ENCODE assay signal across 33 cellular contexts in genomic region chr14:42429401-42429800, GRCh38.
DNase-seq lines count a peak whose midpoint lies in the region; ATAC-seq, FAIRE-seq and TF ChIP-seq lines count a peak whose summit lies in the region.
"Had no signal": no experiment of that assay in that cellular context is flagged by ENCODE, and none has a peak within 500 bp of the region (broad histone marks: within the 10 kb centered on the region; RNA-seq: fewer than 3 reads in every experiment).

No MANE protein-coding gene starts in this region.

- no peaks in the 10 kb centered on the region for H3K79me2 ChIP-seq in KMS-11 (ENCODE audit: insufficient read depth, low read depth)
- no peaks in the 10 kb centered on the region for H3K79me2 ChIP-seq in H1 (ENCODE audit: control insufficient read depth in 1 of 2, insufficient read depth in 2 of 2, low read length in 2 of 2)

- H4K91ac ChIP-seq in H1 (replicated peaks; ENCODE audit: insufficient read length, low read length): no peak overlapping the region

- intact Hi-C loops in heart right ventricle (cut with DNase I): no loop called here

- H3K4me3 Mint-ChIP-seq in stimulated activated memory B cell treated with anti-CD40 and anti-IgM and Interleukin-4, amounts not matched to agents 10 μg/mL and 1 μg/mL and 100 μg/mL, for 72 hours: no peak overlapping the region
- H3K4me3 Mint-ChIP-seq: activated CD4-positive, alpha-beta T cell treated with anti-CD3 and anti-CD28 coated beads, Interleukin-2, amount 10 ng/mL, durations not matched to agents 24 days and 14 days; activated naive CD8-positive, alpha-beta T cell treated with anti-CD3 and anti-CD28 coated beads for 36 hours; stimulated activated naive CD8-positive, alpha-beta T cell treated with anti-CD3 and anti-CD28 coated beads, Interleukin-15, Interleukin-2, amounts not matched to agents 100 ng/mL and 50 ng/mL, for 24 hours had no signal

- WGBS in H1 (ENCODE audit: extremely low coverage in 1 of 2, insufficient coverage in 1 of 2, insufficient read length in 1 of 2, insufficient replicate concordance in 2 of 2, low coverage in 1 of 2, low lambda C conversion rate in 2 of 2, missing lambda C conversion rate in 1 of 2), 2 experiments: 79% methylated on average over 2 of the region's 2 CpGs; no CpG with 5 or more reads in 1 of the 2 experiments
- 22 to 38% (median 28%) methylated on average over 2 of the region's 2 CpGs for WGBS in small intestine, 3 donors
- 49 to 57% methylated on average over 2 of the region's 2 CpGs for WGBS in heart right ventricle, 2 donors

- H3K56ac ChIP-seq in H1 (replicated peaks; ENCODE audit: insufficient read length, low read depth, low read length): no peak overlapping the region

- H3K4me1 Mint-ChIP-seq in stimulated activated memory B cell treated with anti-CD40 and anti-IgM and Interleukin-4, amounts not matched to agents 10 μg/mL and 1 μg/mL and 100 μg/mL, for 72 hours: peaks cover 12% of the 10 kb centered on the region
- H3K4me1 Mint-ChIP-seq: activated CD4-positive, alpha-beta T cell treated with anti-CD3 and anti-CD28 coated beads, Interleukin-2, amount 10 ng/mL, durations not matched to agents 24 days and 14 days; activated naive CD8-positive, alpha-beta T cell treated with anti-CD3 and anti-CD28 coated beads for 36 hours had no signal

- no peak for TF ChIP-seq RAD21 in H1 (IDR thresholded peaks at IDR 0.05 in 1 of 2, conservative IDR thresholded peaks at IDR 0.05 in 1 of 2; ENCODE audit: low read depth in 2 of 2, low read length in 2 of 2)

- H3K4me2 ChIP-seq in KMS-11: peak overlapping the region; percentile 80
- H3K4me2 ChIP-seq in H1 (ENCODE audit: insufficient read depth in 1 of 2, low read depth in 2 of 2, low read length in 2 of 2): no peak overlapping the region

- H3K4me3 ChIP-seq in KMS-11 (IDR thresholded peaks at IDR 0.05; ENCODE audit: insufficient read depth, low read depth, low read length) (no peak overlapping the region), H1 (ENCODE audit: extremely low read depth in 1 of 4, insufficient read depth in 2 of 4, low read depth in 3 of 4, low read length in 4 of 4) (no peak overlapping the region), small intestine (ENCODE audit: low read depth in 1 of 2, low read length in 2 of 2) (no peak overlapping the region), heart right ventricle (no peak overlapping the region)
- H3K4me3 ChIP-seq: breast epithelium, HAP-1, K562, left lung, Peyer's patch, right atrium auricular region, testis had no signal

- H3K27me3 ChIP-seq in KMS-11 (ENCODE audit: insufficient read depth, low read depth) (no peaks in the 10 kb centered on the region), H1 (replicated peaks in 1 of 4; ENCODE audit: control insufficient read depth in 3 of 4, extremely low read depth in 1 of 4, insufficient read depth in 3 of 4, low read length in 3 of 4) (no peaks in the 10 kb centered on the region), small intestine (ENCODE audit: control insufficient read depth in 2 of 2, insufficient read depth in 2 of 2, low read length in 2 of 2) (no peaks in the 10 kb centered on the region), heart right ventricle (no peaks in the 10 kb centered on the region)
- H3K27me3 ChIP-seq: breast epithelium, left lung, Peyer's patch, right atrium auricular region, testis had no signal

- H3K14ac ChIP-seq in H1 (ENCODE audit: insufficient read length): no peak overlapping the region

- no peak overlapping the region for H3K18ac ChIP-seq in H1 (ENCODE audit: extremely low read depth, low read length)

- H3K9ac ChIP-seq in KMS-11 (peak overlapping the region; percentile 49; the same call in 1 of the 2 replicates), H1 (replicated peaks in 1 of 4; ENCODE audit: extremely low read depth in 1 of 4, low read depth in 3 of 4, low read length in 3 of 4) (no peak overlapping the region)

- no peaks in the 10 kb centered on the region for H4K20me1 ChIP-seq in KMS-11 (ENCODE audit: insufficient read depth)
- H4K20me1 ChIP-seq in H1 (replicated peaks in 1 of 2; ENCODE audit: control insufficient read depth in 1 of 2, insufficient read depth in 2 of 2, low read length in 2 of 2): no peaks in the 10 kb centered on the region

- no peaks in the 10 kb centered on the region for H3K36me3 Mint-ChIP-seq in stimulated activated memory B cell treated with anti-CD40 and anti-IgM and Interleukin-4, amounts not matched to agents 10 μg/mL and 1 μg/mL and 100 μg/mL, for 72 hours
- H3K36me3 Mint-ChIP-seq: activated naive CD8-positive, alpha-beta T cell treated with anti-CD3 and anti-CD28 coated beads for 36 hours had no signal

- H2BK120ac ChIP-seq in H1 (replicated peaks; ENCODE audit: low read depth, low read length): no peak overlapping the region

- H2BK5ac ChIP-seq in H1 (ENCODE audit: low read depth, low read length): no peak overlapping the region

- H3K23me2 ChIP-seq in H1 (ENCODE audit: low read depth, low read length): no peaks in the 10 kb centered on the region

- no peak overlapping the region for H2BK20ac ChIP-seq in H1 (ENCODE audit: low read length)

- H3K27ac ChIP-seq in KMS-11 (peak overlapping the region; percentile 91), H1 (ENCODE audit: low read depth, low read length) (no peak overlapping the region), small intestine (ENCODE audit: low read depth in 1 of 2, low read length in 1 of 2) (no peak overlapping the region), heart right ventricle (no peak overlapping the region)
- H3K27ac ChIP-seq: breast epithelium, left lung, Peyer's patch, right atrium auricular region, testis, WERI-Rb-1 had no signal

- no peak overlapping the region for H2BK12ac ChIP-seq in H1 (ENCODE audit: low read depth, low read length)

- H3K23ac ChIP-seq in H1 (ENCODE audit: insufficient read length): no peak overlapping the region

- TF ChIP-seq CTCF in KMS-11 (conservative IDR thresholded peaks at IDR 0.05; ENCODE audit: low read depth, low read length) (no peak), H1 (IDR thresholded peaks at IDR 0.05; ENCODE audit: control extremely low read depth in 1 of 3, insufficient read depth in 1 of 3, low read depth in 1 of 3, low read length in 3 of 3) (no peak), heart right ventricle (IDR thresholded peaks at IDR 0.05) (no peak)

- H2AFZ ChIP-seq in KMS-11 (ENCODE audit: low read depth) (peak overlapping the region; percentile 36; the same call in 1 of the 2 replicates), H1 (ENCODE audit: low read length) (peak overlapping the region; percentile 92)

- CTCF ChIA-PET in H1 (lab: Charles Lee; ENCODE audit: partially characterized antibody): no interaction called here

- H3K4me1 ChIP-seq in KMS-11 (ENCODE audit: low read depth, poor library complexity, severe bottlenecking) (peaks cover 28% of the 10 kb centered on the region), H1 (replicated peaks in 1 of 4; ENCODE audit: control insufficient read depth in 3 of 4, insufficient read depth in 4 of 4, low read length in 3 of 4) (no peaks in the 10 kb centered on the region), small intestine (ENCODE audit: control insufficient read depth in 2 of 2, insufficient read depth in 1 of 2, low read depth in 1 of 2, low read length in 1 of 2) (no peaks in the 10 kb centered on the region), heart right ventricle (no peaks in the 10 kb centered on the region)
- H3K4me1 ChIP-seq: breast epithelium, HAP-1, left lung, Peyer's patch, right atrium auricular region, testis had no signal

- H2AK5ac ChIP-seq in H1 (ENCODE audit: low read depth, low read length): no peak overlapping the region

- no peak for FAIRE-seq in H1 (lab: Jason Lieb, UNC)
- no peak for FAIRE-seq in small intestine (lab: Jason Lieb, UNC)
- FAIRE-seq: endothelial cell of umbilical vein, HTR-8/SVneo, islet of Langerhans, K562, urothelium cell line had no signal

- H3K9me3 ChIP-seq in H1 (ENCODE audit: insufficient read depth in 2 of 2, low read depth in 1 of 2, low read length in 1 of 2) (no peaks in the 10 kb centered on the region), small intestine (ENCODE audit: control insufficient read depth, low read depth) (peaks cover 2% of the 10 kb centered on the region), heart right ventricle (peaks cover 0 to 24% (median 0%) of the 10 kb centered on the region in 11 donors)
- H3K9me3 ChIP-seq: breast epithelium, HAP-1, left lung, Peyer's patch, testis had no signal

- no peak overlapping the region for H2BK15ac ChIP-seq in H1 (ENCODE audit: low read length)

- H3K36me3 ChIP-seq in KMS-11 (ENCODE audit: insufficient read depth): no peaks in the 10 kb centered on the region
- no peaks in the 10 kb centered on the region for H3K36me3 ChIP-seq in H1 (ENCODE audit: control insufficient read depth in 2 of 4, insufficient read depth in 4 of 4, low read length in 3 of 4)
- no peaks in the 10 kb centered on the region for H3K36me3 ChIP-seq in small intestine (ENCODE audit: control insufficient read depth in 2 of 2, insufficient read depth in 2 of 2, low read length in 2 of 2)
- H3K36me3 ChIP-seq in heart right ventricle: no peaks in the 10 kb centered on the region
- H3K36me3 ChIP-seq: breast epithelium, HAP-1, left lung, Peyer's patch, right atrium auricular region, WERI-Rb-1 had no signal

- no peak overlapping the region for H4K5ac ChIP-seq in H1 (ENCODE audit: insufficient read length, low read depth, low read length)

- TF ChIP-seq POLR2A in H1 (IDR thresholded peaks at IDR 0.05; ENCODE audit: control extremely low read depth in 1 of 2, low read depth in 2 of 2, low read length in 2 of 2): no peak

- H3K4ac ChIP-seq in H1 (replicated peaks; ENCODE audit: insufficient read length, low read depth, low read length): no peak overlapping the region

- DNase-seq in H1 (ENCODE audit: low read depth in 1 of 2, low spot score in 2 of 2) (no peak), small intestine (no peak), activated T-cell treated with anti-CD3 and anti-CD28 coated beads for 4 hours (no peak), heart right ventricle (no peak)
- DNase-seq: activated CD4-positive, alpha-beta T cell treated with anti-CD3 and anti-CD28 coated beads, Interleukin-2, amount 10 ng/mL, durations not matched to agents 24 days and 14 days; activated effector memory CD4-positive, alpha-beta T cell treated with Interleukin-2 at 50 U/mL for 16 hours; activated naive CD8-positive, alpha-beta T cell treated with anti-CD3 and anti-CD28 coated beads for 36 hours; activated T-cell treated with anti-CD3 and anti-CD28 coated beads, Interleukin-2, amount 50 U/mL, for 1 hour; anterior cingulate cortex; DMS 273 treated with DMSO at 0.1 percent for 48 hours; left lung; NCI-H2081; NCI-H526 treated with DMSO at 0.1 percent for 48 hours; NK-92 treated with Interleukin-12 subunit alpha and Interleukin-12 subunit beta, amount 100 ng/mL, for 24 hours; Peyer's patch; posterior cingulate gyrus; SHP77 treated with DMSO at 0.1 percent for 48 hours; stimulated activated CD4-positive, alpha-beta T cell treated with anti-CD3 and anti-CD28 coated beads, Interleukin-1b, Interleukin-23, amount 100 ng/mL, for 48 hours; T-helper 9 cell; testis; WERI-Rb-1 had no signal

- peak; percentile 7 for ATAC-seq in GM19035 (IDR thresholded peaks at IDR 0.05; ENCODE audit: unreplicated experiment)
- ATAC-seq in stimulated activated memory B cell treated with anti-CD40 and anti-IgM and Interleukin-4, amounts not matched to agents 10 μg/mL and 1 μg/mL and 100 μg/mL, for 72 hours: no peak
- no peak for ATAC-seq in heart right ventricle
- ATAC-seq: K562, left lung had no signal

- H3K79me1 ChIP-seq in H1 (ENCODE audit: low read depth, low read length): no peaks in the 10 kb centered on the region

- TF ChIP-seq EP300 in H1 (IDR thresholded peaks at IDR 0.05; ENCODE audit: borderline replicate concordance in 1 of 2, low read depth in 2 of 2, low read length in 2 of 2): no peak

- no peak overlapping the region for H4K8ac ChIP-seq in H1 (ENCODE audit: extremely low read depth, insufficient read depth, low read length)

- POLR2A ChIA-PET in H1 (lab: Charles Lee; ENCODE audit: partially characterized antibody): no interaction called here

- peaks cover 5% of the 10 kb centered on the region for H3K9me3 Mint-ChIP-seq in stimulated activated memory B cell treated with anti-CD40 and anti-IgM and Interleukin-4, amounts not matched to agents 10 μg/mL and 1 μg/mL and 100 μg/mL, for 72 hours

- H3K27ac Mint-ChIP-seq in stimulated activated memory B cell treated with anti-CD40 and anti-IgM and Interleukin-4, amounts not matched to agents 10 μg/mL and 1 μg/mL and 100 μg/mL, for 72 hours: peak overlapping the region; percentile 44
- H3K27ac Mint-ChIP-seq: activated CD4-positive, alpha-beta T cell treated with anti-CD3 and anti-CD28 coated beads, Interleukin-2, amount 10 ng/mL, durations not matched to agents 24 days and 14 days; activated naive CD8-positive, alpha-beta T cell treated with anti-CD3 and anti-CD28 coated beads for 36 hours; stimulated activated naive CD8-positive, alpha-beta T cell treated with anti-CD3 and anti-CD28 coated beads, Interleukin-15, Interleukin-2, amounts not matched to agents 100 ng/mL and 50 ng/mL, for 24 hours had no signal

- H3K27me3 Mint-ChIP-seq in stimulated activated memory B cell treated with anti-CD40 and anti-IgM and Interleukin-4, amounts not matched to agents 10 μg/mL and 1 μg/mL and 100 μg/mL, for 72 hours: no peaks in the 10 kb centered on the region
- H3K27me3 Mint-ChIP-seq: activated CD4-positive, alpha-beta T cell treated with anti-CD3 and anti-CD28 coated beads, Interleukin-2, amount 10 ng/mL, durations not matched to agents 24 days and 14 days; activated naive CD8-positive, alpha-beta T cell treated with anti-CD3 and anti-CD28 coated beads for 36 hours; stimulated activated naive CD8-positive, alpha-beta T cell treated with anti-CD3 and anti-CD28 coated beads, Interleukin-15, Interleukin-2, amounts not matched to agents 100 ng/mL and 50 ng/mL, for 24 hours had no signal
